13 cellular contexts compared by ENCODE assay signal in genomic region chr21:43188712-43189151, GRCh38. TPM values are rescaled to one million over a fixed set of nuclear protein-coding genes. Genes with fewer than 3 reads are reported as not detected.
DNase-seq lines count a peak whose midpoint lies in the region; ATAC-seq and TF ChIP-seq lines count a peak whose summit lies in the region.
"Had no signal": no experiment of that assay in that cellular context is flagged by ENCODE, and none has a peak within 500 bp of the region (broad histone marks: within the 10 kb centered on the region; RNA-seq: fewer than 3 reads in every experiment).

No MANE protein-coding gene starts in this region.

- H3K4me1 ChIP-seq in BLaER1, result peaks cover 38% of the 10 kb centered on the region
- H3K4me1 ChIP-seq in endodermal cell (ENCODE audit: control insufficient read depth, insufficient read depth, low read length), result no peaks in the 10 kb centered on the region
- peaks cover 4% of the 10 kb centered on the region for H3K4me1 ChIP-seq in osteoblast (ENCODE audit: insufficient read depth, low read length)
- H3K4me1 ChIP-seq: lower lobe of right lung had no signal

- no peak overlapping the region for H3K4me3 Mint-ChIP-seq in endodermal cell
- H3K4me3 Mint-ChIP-seq: CD4-positive, CD25-positive, alpha-beta regulatory T cell had no signal

- no peaks in the 10 kb centered on the region for H4K20me1 ChIP-seq in BLaER1
- no peaks in the 10 kb centered on the region for H4K20me1 ChIP-seq in osteoblast (ENCODE audit: insufficient read depth, low read length)

- no peak for TF ChIP-seq CTCF in endodermal cell (conservative IDR thresholded peaks at IDR 0.05)
- TF ChIP-seq CTCF in osteoblast (IDR thresholded peaks at IDR 0.05; ENCODE audit: extremely low read depth, low read depth, low read length), result no peak

- DNase-seq in NCI-H446 (lab: John Stamatoyannopoulos, UW) (peak; percentile 89 to 96), endodermal cell (peak; percentile 33), osteoblast (ENCODE audit: insufficient read length, low spot score, missing footprints) (peak; percentile 58), KG1 (lab: John Stamatoyannopoulos, UW) (no peak), COLO829 (ENCODE audit: low spot score) (no peak)
- DNase-seq: CD4-positive, CD25-positive, alpha-beta regulatory T cell; esophagus squamous epithelium; lower lobe of right lung; PC-9 had no signal

- no peaks in the 10 kb centered on the region for H3K9me3 Mint-ChIP-seq in endodermal cell

- H3K36me3 ChIP-seq in BLaER1, result no peaks in the 10 kb centered on the region
- no peaks in the 10 kb centered on the region for H3K36me3 ChIP-seq in endodermal cell (ENCODE audit: control insufficient read depth, insufficient read depth, low read length)
- H3K36me3 ChIP-seq in osteoblast (ENCODE audit: insufficient read depth, low read length), result no peaks in the 10 kb centered on the region
- H3K36me3 ChIP-seq: esophagus squamous epithelium, lower lobe of right lung had no signal

- no peak overlapping the region for H3K27ac ChIP-seq in BLaER1
- no peak overlapping the region for H3K27ac ChIP-seq in endodermal cell (ENCODE audit: low read depth, low read length)
- H3K27ac ChIP-seq in osteoblast (ENCODE audit: low read depth, low read length), result no peak overlapping the region
- H3K27ac ChIP-seq: lower lobe of right lung, PC-9 had no signal

- H3K27me3 ChIP-seq in BLaER1 (no peaks in the 10 kb centered on the region), endodermal cell (ENCODE audit: control insufficient read depth, insufficient read depth, low read length, poor library complexity, severe bottlenecking) (no peaks in the 10 kb centered on the region), osteoblast (ENCODE audit: insufficient read depth, low read length) (peaks cover 24% of the 10 kb centered on the region)

- H3K4me2 ChIP-seq in BLaER1, result peak overlapping the region; percentile 46
- H3K4me2 ChIP-seq in osteoblast (ENCODE audit: insufficient read depth, low read length), result peak overlapping the region; percentile 58
- H3K4me2 ChIP-seq: PC-9, smooth muscle cell had no signal

- no peak overlapping the region for H3K9ac ChIP-seq in BLaER1
- H3K9ac ChIP-seq in endodermal cell (ENCODE audit: extremely low read depth, low read length, poor library complexity, severe bottlenecking), result no peak overlapping the region

- WGBS in endodermal cell (ENCODE audit: insufficient coverage in 1 of 2, insufficient read length in 1 of 2), 2 experiments, result 88 to 90% methylated on average over 11 to 12 of the region's 12 CpGs

- H3K9me3 ChIP-seq in BLaER1, result no peaks in the 10 kb centered on the region
- no peaks in the 10 kb centered on the region for H3K9me3 ChIP-seq in endodermal cell (ENCODE audit: control insufficient read depth, low read length)
- no peaks in the 10 kb centered on the region for H3K9me3 ChIP-seq in osteoblast (ENCODE audit: low read depth, low read length)
- H3K9me3 ChIP-seq: esophagus squamous epithelium, lower lobe of right lung had no signal

- H3K27ac Mint-ChIP-seq in endodermal cell, result no peak overlapping the region
- H3K27ac Mint-ChIP-seq: CD4-positive, CD25-positive, alpha-beta regulatory T cell had no signal

- no peaks in the 10 kb centered on the region for H3K4me1 Mint-ChIP-seq in endodermal cell

- no peak for ATAC-seq in GM19397 (IDR thresholded peaks at IDR 0.05; ENCODE audit: unreplicated experiment)
- ATAC-seq in HG03432 (IDR thresholded peaks at IDR 0.05; ENCODE audit: unreplicated experiment), result no peak
- ATAC-seq: lower lobe of right lung had no signal

- no peaks in the 10 kb centered on the region for H3K36me3 Mint-ChIP-seq in endodermal cell (ENCODE audit: low read depth)

- no peaks in the 10 kb centered on the region for H3K79me2 ChIP-seq in osteoblast (ENCODE audit: insufficient read depth, low read length)

- H3K27me3 Mint-ChIP-seq in endodermal cell (ENCODE audit: insufficient read depth), result peaks cover 9% of the 10 kb centered on the region
- H3K27me3 Mint-ChIP-seq: CD4-positive, CD25-positive, alpha-beta regulatory T cell had no signal

- peak overlapping the region; percentile 56 for H2AFZ ChIP-seq in osteoblast (ENCODE audit: low read length)
- H2AFZ ChIP-seq: PC-9 had no signal

- H3K4me3 ChIP-seq in BLaER1, result no peak overlapping the region
- H3K4me3 ChIP-seq in endodermal cell (ENCODE audit: low read length), result no peak overlapping the region
- H3K4me3 ChIP-seq in osteoblast (ENCODE audit: insufficient read depth, low read length), result no peak overlapping the region
- H3K4me3 ChIP-seq: esophagus squamous epithelium, lower lobe of right lung, PC-9, smooth muscle cell had no signal

RNA-seq across cellular contexts. Expression of gene CRYAA, which starts 19.9 kb away (rescaled TPM):
- total RNA-seq in endodermal cell (not detected), osteoblast (not detected in 2 replicates)
- not detected for polyA plus RNA-seq in endodermal cell (2013, experiment 1 of 2)
- polyA plus RNA-seq in endodermal cell (2013, experiment 2 of 2), result not detected
- total RNA-seq: CD4-positive, CD25-positive, alpha-beta regulatory T cell; esophagus squamous epithelium; lower lobe of right lung; PC-9; smooth muscle cell had no signal
- polyA plus RNA-seq: CD4-positive, CD25-positive, alpha-beta regulatory T cell; smooth muscle cell had no signal

Comparison
In these comparisons a context has a peak if more than half of its experiments do, and no peak if none do; other contexts are left out.
1. DNase-seq: peak in NCI-H446 (2 of 2), endodermal cell (single experiment) and osteoblast (single experiment); none in KG1 (single experiment) and COLO829 (single experiment).